In the genomic region with DNA sequence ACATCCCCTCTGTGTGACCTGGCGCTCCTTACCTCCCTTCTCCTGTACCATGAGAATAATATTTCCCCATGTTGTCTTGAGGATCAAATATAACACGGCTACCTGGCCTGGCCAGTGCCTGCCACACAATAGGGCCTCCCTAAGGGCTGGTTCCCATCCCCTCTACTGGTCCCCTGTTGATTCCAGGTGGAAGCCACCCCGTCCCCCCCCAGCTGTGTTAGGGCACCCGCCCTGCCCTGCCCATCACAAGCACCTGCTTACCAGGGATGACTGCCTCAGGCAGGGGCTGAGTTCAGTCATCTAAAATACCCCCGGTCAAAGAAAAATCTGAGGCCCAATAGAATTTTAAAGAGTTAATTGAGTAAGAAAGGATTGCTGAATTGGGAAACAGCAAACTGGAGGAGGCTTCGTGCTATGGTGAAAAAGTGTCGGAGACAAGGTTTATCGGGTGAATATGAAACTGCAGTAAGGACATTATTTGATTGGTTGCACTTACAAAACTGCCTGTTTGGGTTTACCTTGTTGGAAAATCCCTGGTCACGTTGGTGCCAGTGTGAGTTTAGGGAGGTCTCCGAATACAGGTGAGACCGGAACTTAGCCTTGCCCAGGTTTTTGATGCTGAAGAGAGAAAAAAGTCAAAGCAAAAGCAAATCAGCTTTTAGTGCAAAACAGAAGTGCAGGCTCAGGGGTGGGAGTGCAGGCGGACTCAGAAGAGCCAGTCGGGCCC, we compare ENCODE assay signal across 10 cellular contexts. TPM values are rescaled to one million over a fixed set of nuclear protein-coding genes. Genes with fewer than 3 reads are reported as not detected.
DNase-seq lines count a peak whose midpoint lies in the region; ATAC-seq and TF ChIP-seq lines count a peak whose summit lies in the region.
"Had no signal": no experiment of that assay in that cellular context is flagged by ENCODE, and none has a peak within 500 bp of the region (broad histone marks: within the 10 kb centered on the region; RNA-seq: fewer than 3 reads in every experiment).

No MANE protein-coding gene starts in this region.

- TF ChIP-seq CTCF in right atrium auricular region (IDR thresholded peaks at IDR 0.05), result no peak
- TF ChIP-seq CTCF in mesothelial cell of epicardium (IDR thresholded peaks at IDR 0.05; ENCODE audit: unreplicated experiment), result no peak

- peak overlapping the region; percentile 32 to 62 for H3K27ac ChIP-seq in right atrium auricular region
- peak overlapping the region; percentile 25 for H3K27ac ChIP-seq in urinary bladder (ENCODE audit: low read depth)
- H3K27ac ChIP-seq: C4-2B had no signal

- no peak for DNase-seq in right atrium auricular region (ENCODE audit: low spot score)
- DNase-seq in Right ventricle myocardium inferior (ENCODE audit: missing footprints), result no peak
- no peak for DNase-seq in activated naive CD8-positive, alpha-beta T cell treated with anti-CD3 and anti-CD28 coated beads, Interleukin-2, amount 10 ng/mL, durations not matched to agents 7 days and 5 days
- no peak for DNase-seq in mesothelial cell of epicardium (ENCODE audit: low spot score in 2 of 2, unreplicated experiment in 2 of 2)
- no peak for DNase-seq in GF-D8 (lab: John Stamatoyannopoulos, UW)
- DNase-seq in kidney glomerular epithelial cell (lab: John Stamatoyannopoulos, UW), result no peak
- DNase-seq: NCI-H1105 had no signal

- POLR2A ChIA-PET in activated naive CD8-positive, alpha-beta T cell treated with anti-CD3 and anti-CD28 coated beads, Interleukin-2, amount 10 ng/mL, durations not matched to agents 7 days and 5 days (lab: Charles Lee), result interaction anchor here (0.6 kb wide), 1 partner anchor 60 kb away, joined by 3 read pairs; no protein-coding TSS in a partner anchor

- H3K4me3 ChIP-seq in right atrium auricular region (no peak overlapping the region), urinary bladder (ENCODE audit: low read depth, low read length) (no peak overlapping the region)

- peaks cover 22% of the 10 kb centered on the region for H3K36me3 Mint-ChIP-seq in activated naive CD8-positive, alpha-beta T cell treated with anti-CD3 and anti-CD28 coated beads, Interleukin-2, amount 10 ng/mL, durations not matched to agents 7 days and 5 days
- H3K36me3 Mint-ChIP-seq in mesothelial cell of epicardium, result no peaks in the 10 kb centered on the region

- H3K9me3 ChIP-seq in right atrium auricular region, result no peaks in the 10 kb centered on the region

- H3K27ac Mint-ChIP-seq in activated naive CD8-positive, alpha-beta T cell treated with anti-CD3 and anti-CD28 coated beads, Interleukin-2, amount 10 ng/mL, durations not matched to agents 7 days and 5 days, result peak overlapping the region; percentile 83
- H3K27ac Mint-ChIP-seq in mesothelial cell of epicardium, result peak overlapping the region; percentile 95

- intact Hi-C loops in Right ventricle myocardium inferior (cut with DNase I), result no loop called here

- H3K4me1 ChIP-seq in right atrium auricular region (peaks cover 0 to 55% of the 10 kb centered on the region in 2 donors), urinary bladder (ENCODE audit: insufficient read depth) (no peaks in the 10 kb centered on the region)

- peaks cover 46% of the 10 kb centered on the region for H3K4me1 Mint-ChIP-seq in activated naive CD8-positive, alpha-beta T cell treated with anti-CD3 and anti-CD28 coated beads, Interleukin-2, amount 10 ng/mL, durations not matched to agents 7 days and 5 days
- peaks cover 42% of the 10 kb centered on the region for H3K4me1 Mint-ChIP-seq in mesothelial cell of epicardium

- WGBS in urinary bladder, result 87% methylated on average over 13 of the region's 13 CpGs

- peak overlapping the region; percentile 57 for H3K4me3 Mint-ChIP-seq in activated naive CD8-positive, alpha-beta T cell treated with anti-CD3 and anti-CD28 coated beads, Interleukin-2, amount 10 ng/mL, durations not matched to agents 7 days and 5 days
- no peak overlapping the region for H3K4me3 Mint-ChIP-seq in mesothelial cell of epicardium

- ATAC-seq in Right ventricle myocardium inferior (no peak), HG02623 (IDR thresholded peaks at IDR 0.05; ENCODE audit: unreplicated experiment) (no peak)
- no peak for ATAC-seq in activated naive CD8-positive, alpha-beta T cell treated with anti-CD3 and anti-CD28 coated beads, Interleukin-2, amount 10 ng/mL, durations not matched to agents 7 days and 5 days (ENCODE audit: low read depth)

- H3K27me3 ChIP-seq in right atrium auricular region, result no peaks in the 10 kb centered on the region

- no peaks in the 10 kb centered on the region for H3K27me3 Mint-ChIP-seq in activated naive CD8-positive, alpha-beta T cell treated with anti-CD3 and anti-CD28 coated beads, Interleukin-2, amount 10 ng/mL, durations not matched to agents 7 days and 5 days
- H3K27me3 Mint-ChIP-seq in mesothelial cell of epicardium (ENCODE audit: low read depth), result peaks cover 5% of the 10 kb centered on the region

- H3K36me3 ChIP-seq in right atrium auricular region (no peaks in the 10 kb centered on the region), urinary bladder (ENCODE audit: insufficient read depth) (no peaks in the 10 kb centered on the region)

- no peaks in the 10 kb centered on the region for H3K9me3 Mint-ChIP-seq in activated naive CD8-positive, alpha-beta T cell treated with anti-CD3 and anti-CD28 coated beads, Interleukin-2, amount 10 ng/mL, durations not matched to agents 7 days and 5 days
- no peaks in the 10 kb centered on the region for H3K9me3 Mint-ChIP-seq in mesothelial cell of epicardium

RNA-seq across cellular contexts. Expression of a gene that starts 5.2 kb away (rescaled TPM):
- total RNA-seq in right atrium auricular region, result 10 to 100 TPM; 10.7 to 18.1 TPM
- 22.1 TPM for total RNA-seq in Right ventricle myocardium inferior
- total RNA-seq in activated naive CD8-positive, alpha-beta T cell treated with anti-CD3 and anti-CD28 coated beads, Interleukin-2, amount 10 ng/mL, durations not matched to agents 7 days and 5 days, result 10 to 100 TPM; 38.4 to 40.9 TPM
- 1.7 to 1.9 TPM (median 1.7 TPM) in 3 replicates for total RNA-seq in mesothelial cell of epicardium
- 22.9 TPM for total RNA-seq in urinary bladder
- polyA plus RNA-seq in urinary bladder, result 71.5 TPM

RNA-seq across cellular contexts. Expression of a gene that starts 18.8 kb away (rescaled TPM):
- 10 to 100 TPM; 25.4 to 25.7 TPM for total RNA-seq in right atrium auricular region
- total RNA-seq in Right ventricle myocardium inferior, result 67.0 TPM
- total RNA-seq in activated naive CD8-positive, alpha-beta T cell treated with anti-CD3 and anti-CD28 coated beads, Interleukin-2, amount 10 ng/mL, durations not matched to agents 7 days and 5 days, result 10 to 100 TPM; 77.8 to 85.0 TPM
- 55.5 to 59.4 TPM (median 56.1 TPM) in 3 replicates for total RNA-seq in mesothelial cell of epicardium
- total RNA-seq in urinary bladder, result 35.5 TPM
- 46.1 TPM for polyA plus RNA-seq in urinary bladder

RNA-seq across cellular contexts. Expression of a gene that starts 56.5 kb away (rescaled TPM):
- total RNA-seq in right atrium auricular region, result 1 to 10 TPM in 1 of 2 donors, under 1 TPM in 1; 0.24 to 2.1 TPM
- 6.9 TPM for total RNA-seq in Right ventricle myocardium inferior
- total RNA-seq in activated naive CD8-positive, alpha-beta T cell treated with anti-CD3 and anti-CD28 coated beads, Interleukin-2, amount 10 ng/mL, durations not matched to agents 7 days and 5 days, result 1 to 10 TPM; 5.7 to 6.5 TPM
- 15.0 to 16.4 TPM (median 15.9 TPM) in 3 replicates for total RNA-seq in mesothelial cell of epicardium
- 33.9 TPM for total RNA-seq in urinary bladder
- 12.4 TPM for polyA plus RNA-seq in urinary bladder
